ENCODE assay signal across 13 cellular contexts in the genomic region with DNA sequence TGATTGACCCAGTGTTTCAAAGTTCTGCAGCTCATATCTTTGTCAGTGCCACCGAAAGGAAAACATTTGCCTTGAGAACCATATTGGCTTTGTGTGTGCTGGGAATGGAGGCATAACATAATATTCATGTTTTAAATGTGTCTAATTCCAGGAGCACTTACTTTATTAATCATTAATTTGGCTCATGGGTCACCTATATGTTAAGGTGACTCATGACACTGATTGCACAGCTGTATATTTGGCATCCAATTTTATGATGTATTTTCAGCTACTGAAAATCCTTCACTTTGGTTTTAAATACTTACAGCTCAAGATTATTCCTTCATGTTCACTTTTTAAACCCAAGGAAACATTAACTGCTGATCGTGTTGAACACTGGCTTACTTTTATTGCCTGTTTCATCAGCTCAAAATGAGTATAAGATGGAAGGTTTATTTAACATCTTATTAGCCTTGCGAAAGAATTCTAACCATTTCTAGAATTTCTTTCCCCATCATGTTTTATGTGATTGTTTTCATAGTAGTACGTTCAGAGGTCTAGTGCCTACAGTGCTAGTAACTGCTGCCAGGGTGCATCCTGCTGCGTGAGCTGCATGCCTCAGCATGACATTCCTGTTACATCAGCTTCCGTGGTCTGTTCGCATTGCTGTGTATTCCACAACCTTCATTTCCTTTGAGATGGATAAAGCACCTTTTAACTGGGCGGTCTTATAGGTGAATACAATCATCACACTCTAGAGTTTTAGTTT.
A peak's percentile ranks its signal among the peaks of the same experiment; 100 is the strongest.
DNase-seq lines count a peak whose midpoint lies in the region; ATAC-seq, FAIRE-seq and TF ChIP-seq lines count a peak whose summit lies in the region.
"Had no signal": no experiment of that assay in that cellular context is flagged by ENCODE, and none has a peak within 500 bp of the region (broad histone marks: within the 10 kb centered on the region; RNA-seq: fewer than 3 reads in every experiment).

No MANE protein-coding gene starts in this region.

- H3K27ac ChIP-seq in SJSA1 = peak overlapping the region; percentile 90
- H3K27ac ChIP-seq in tibial artery = no peak overlapping the region

- H3K4me3 ChIP-seq in SJSA1 (no peak overlapping the region), fibroblast of mammary gland (ENCODE audit: control insufficient read depth, low read depth, low read length) (no peak overlapping the region), tibial artery (no peak overlapping the region)

- ATAC-seq in GM21723 (IDR thresholded peaks at IDR 0.05; ENCODE audit: unreplicated experiment) (no peak), GM21825 (IDR thresholded peaks at IDR 0.05; ENCODE audit: unreplicated experiment) (no peak), GM19023 (IDR thresholded peaks at IDR 0.05; ENCODE audit: unreplicated experiment) (no peak)
- ATAC-seq: T-helper 17 cell had no signal

- intact Hi-C loops in tibial artery (cut with DNase I; ENCODE audit: low total_unique reads) = no loop called here

- H3K4me1 ChIP-seq in SJSA1 (replicated peaks) = peaks cover 23% of the 10 kb centered on the region
- H3K4me1 ChIP-seq in tibial artery = no peaks in the 10 kb centered on the region

- H3K27me3 ChIP-seq in SJSA1 (replicated peaks) (no peaks in the 10 kb centered on the region), tibial artery (no peaks in the 10 kb centered on the region)

- FAIRE-seq in GM12892 (lab: Jason Lieb, UNC) = peak; percentile 14

- H3K9me3 ChIP-seq in SJSA1 (replicated peaks) = no peaks in the 10 kb centered on the region
- H3K9me3 ChIP-seq in tibial artery = no peaks in the 10 kb centered on the region

- H3K36me3 ChIP-seq in SJSA1 (peaks cover 56% of the 10 kb centered on the region), tibial artery (peaks cover 43 to 77% (median 57%) of the 10 kb centered on the region in 3 donors)

- DNase-seq in GM12892 (ENCODE audit: insufficient read length) (no peak), SJSA1 (ENCODE audit: low read depth in 1 of 2, low spot score in 2 of 2) (peak; percentile 77 to 86), fibroblast of mammary gland (ENCODE audit: low read depth) (peak; percentile 60), pulmonary artery endothelial cell (ENCODE audit: low read depth, low spot score) (peak; percentile 3), tibial artery (no peak)
- DNase-seq: activated T-cell treated with anti-CD3 and anti-CD28 coated beads, Interleukin-2, amount 50 U/mL, for 24 hours; erythroblast; naive B cell; NCI-H446; T-helper 17 cell had no signal

- TF ChIP-seq POLR2A in GM12892 (IDR thresholded peaks at IDR 0.05; ENCODE audit: low read depth, low read length) = no peak

- TF ChIP-seq CTCF in fibroblast of mammary gland (conservative IDR thresholded peaks at IDR 0.05; ENCODE audit: control insufficient read depth, insufficient read depth, low read depth, low read length) (no peak), tibial artery (IDR thresholded peaks at IDR 0.05) (no peak)

Comparison
In these comparisons a context has a peak if more than half of its experiments do, and no peak if none do; other contexts are left out.
1. DNase-seq: peak in SJSA1 (2 of 2), fibroblast of mammary gland (single experiment) and pulmonary artery endothelial cell (single experiment); none in GM12892 (single experiment) and tibial artery (0 of 2).